ENCODE assay signal across 8 cellular contexts in genomic region chr1:224183591-224184312, GRCh38. TPM values are rescaled to one million over a fixed set of nuclear protein-coding genes. Genes with fewer than 3 reads are reported as not detected.
DNase-seq lines count a peak whose midpoint lies in the region; ATAC-seq and TF ChIP-seq lines count a peak whose summit lies in the region.

No MANE protein-coding gene starts in this region.

- H3F3A ChIP-seq in SK-N-SH (replicated peaks; ENCODE audit: insufficient read depth): peaks cover 7% of the 10 kb centered on the region

- H3K27me3 ChIP-seq in SK-N-SH (ENCODE audit: insufficient read depth) (no peaks in the 10 kb centered on the region), heart right ventricle (no peaks in the 10 kb centered on the region)

- H3K9ac ChIP-seq in SK-N-SH: peak overlapping the region; percentile 94

- CTCF ChIA-PET in SK-N-SH (lab: Yijun Ruan, JAX): interaction anchor here (0.7 to 1.0 kb wide), 3 partner anchors 10 to 67 kb away, joined by 3 read pairs; no protein-coding TSS in a partner anchor

- DNase-seq in ELF-1 (ENCODE audit: low read depth, low spot score): peak; percentile 76
- DNase-seq in SK-N-SH: peak; percentile 89
- DNase-seq in activated naive CD8-positive, alpha-beta T cell treated with anti-CD3 and anti-CD28 coated beads, Interleukin-2, amount 10 ng/mL, durations not matched to agents 7 days and 5 days: peak; percentile 79
- peak; percentile 42 to 66 for DNase-seq in heart right ventricle
- DNase-seq in posterior cingulate gyrus: peak; percentile 34 to 95 (median 52)
- no peak for DNase-seq in GOT3 (lab: John Stamatoyannopoulos, UW)

- POLR2A ChIA-PET in SK-N-SH (lab: Yijun Ruan, JAX): interaction anchor here (1.2 to 1.8 kb wide), 2 partner anchors 10 to 31 kb away, joined by 3 to 4 read pairs; no protein-coding TSS in a partner anchor
- POLR2A ChIA-PET in activated naive CD8-positive, alpha-beta T cell treated with anti-CD3 and anti-CD28 coated beads, Interleukin-2, amount 10 ng/mL, durations not matched to agents 7 days and 5 days (lab: Charles Lee): interaction anchor here (0.6 to 4.3 kb wide), 13 partner anchors 9 to 1261 kb away, joined by 3 to 58 read pairs (median 7); partner anchors contain the start of genes NVL and WDR26

- peak overlapping the region; percentile 96 for H3K4me3 Mint-ChIP-seq in activated naive CD8-positive, alpha-beta T cell treated with anti-CD3 and anti-CD28 coated beads, Interleukin-2, amount 10 ng/mL, durations not matched to agents 7 days and 5 days

- ATAC-seq in GM21723 (IDR thresholded peaks at IDR 0.05; ENCODE audit: unreplicated experiment): peak; percentile 59
- peak; percentile 41 for ATAC-seq in activated naive CD8-positive, alpha-beta T cell treated with anti-CD3 and anti-CD28 coated beads, Interleukin-2, amount 10 ng/mL, durations not matched to agents 7 days and 5 days (ENCODE audit: low read depth)
- ATAC-seq in heart right ventricle: peak; percentile 78 to 88 (median 84)

- H3K27ac Mint-ChIP-seq in activated naive CD8-positive, alpha-beta T cell treated with anti-CD3 and anti-CD28 coated beads, Interleukin-2, amount 10 ng/mL, durations not matched to agents 7 days and 5 days: peak overlapping the region; percentile 89

- peak overlapping the region; percentile 91 for H2AFZ ChIP-seq in SK-N-SH (ENCODE audit: low read depth)

- peaks cover 62% of the 10 kb centered on the region for H3K79me2 ChIP-seq in SK-N-SH (ENCODE audit: insufficient read depth)

- H3K9me3 Mint-ChIP-seq in activated naive CD8-positive, alpha-beta T cell treated with anti-CD3 and anti-CD28 coated beads, Interleukin-2, amount 10 ng/mL, durations not matched to agents 7 days and 5 days: no peaks in the 10 kb centered on the region

- H3K4me3 ChIP-seq in SK-N-SH (ENCODE audit: low read depth in 2 of 2, low read length in 1 of 2) (peak overlapping the region; percentile 63 to 73), heart right ventricle (peak overlapping the region; percentile 76 to 100 (median 92))

- H3K9me2 ChIP-seq in SK-N-SH: no peaks in the 10 kb centered on the region

- no peaks in the 10 kb centered on the region for H3K27me3 Mint-ChIP-seq in activated naive CD8-positive, alpha-beta T cell treated with anti-CD3 and anti-CD28 coated beads, Interleukin-2, amount 10 ng/mL, durations not matched to agents 7 days and 5 days

- peaks cover 5 to 16% of the 10 kb centered on the region in 2 experiments; a peak in 2 of 4 replicates for H3K4me1 ChIP-seq in SK-N-SH (ENCODE audit: control insufficient read depth in 1 of 2, insufficient read depth in 2 of 2, low read depth in 1 of 2, low read length in 1 of 2)
- peaks cover 3 to 42% (median 24%) of the 10 kb centered on the region in 9 donors for H3K4me1 ChIP-seq in heart right ventricle

- H3K36me3 ChIP-seq in SK-N-SH (replicated peaks in 1 of 2; ENCODE audit: control insufficient read depth in 1 of 2, insufficient read depth in 2 of 2, low read length in 1 of 2): peaks cover 0 to 19% of the 10 kb centered on the region in 2 experiments
- H3K36me3 ChIP-seq in heart right ventricle: peaks cover 0 to 21% (median 0%) of the 10 kb centered on the region in 9 donors

- H3K4me1 Mint-ChIP-seq in activated naive CD8-positive, alpha-beta T cell treated with anti-CD3 and anti-CD28 coated beads, Interleukin-2, amount 10 ng/mL, durations not matched to agents 7 days and 5 days: peaks cover 47% of the 10 kb centered on the region

- 1% methylated on average over 15 of the region's 53 CpGs for WGBS in SK-N-SH (ENCODE audit: low lambda C conversion rate)
- 0 to 1% methylated on average over 49 to 53 of the region's 53 CpGs for WGBS in heart right ventricle, 2 donors

- H3K27ac ChIP-seq in SK-N-SH (ENCODE audit: low read depth in 2 of 2, low read length in 1 of 2) (peak overlapping the region; percentile 84 to 85), heart right ventricle (peak overlapping the region; percentile 82 to 99 (median 96))

- TF ChIP-seq RAD21 in Ishikawa (IDR thresholded peaks at IDR 0.05; ENCODE audit: low read depth) (0 out of 2 replicates have a peak, but pooled peaks have one; percentile 7), SK-N-SH (IDR thresholded peaks at IDR 0.05; ENCODE audit: low read length) (no peak)

- H3K36me3 Mint-ChIP-seq in activated naive CD8-positive, alpha-beta T cell treated with anti-CD3 and anti-CD28 coated beads, Interleukin-2, amount 10 ng/mL, durations not matched to agents 7 days and 5 days: peaks cover 44% of the 10 kb centered on the region

- intact Hi-C loops in heart right ventricle (cut with DNase I): loop anchor here in 2 of 10 donors (10.0 kb wide), 2 partner anchors 71 to 251 kb away; partner anchors contain the start of gene WDR26 (in 1 of the 2)
- intact Hi-C loops in posterior cingulate gyrus (cut with DNase I): loop anchor here (2.0 to 10.0 kb wide), 4 partner anchors 69 to 339 kb away; partner anchors contain the start of genes FBXO28, NVL and TP53BP2

- peak overlapping the region; percentile 94 for H3K4me2 ChIP-seq in SK-N-SH

- TF ChIP-seq CTCF in SK-N-SH (IDR thresholded peaks at IDR 0.05): no peak
- TF ChIP-seq CTCF in heart right ventricle (IDR thresholded peaks at IDR 0.05): no peak

- peaks cover 27% of the 10 kb centered on the region; the same call in 1 of the 2 replicates for H4K20me1 ChIP-seq in SK-N-SH (ENCODE audit: insufficient read depth)

- TF ChIP-seq EP300 in Ishikawa (IDR thresholded peaks at IDR 0.05; ENCODE audit: borderline replicate concordance) (no peak), SK-N-SH (IDR thresholded peaks at IDR 0.05; ENCODE audit: borderline replicate concordance in 1 of 2, low read depth in 1 of 2, low read length in 1 of 2) (no peak)

- H3K9me3 ChIP-seq in SK-N-SH: no peaks in the 10 kb centered on the region
- H3K9me3 ChIP-seq in heart right ventricle: peaks cover 0 to 5% (median 0%) of the 10 kb centered on the region in 11 donors

TF ChIP-seq in Ishikawa, 13 proteins besides CTCF, POLR2A, EP300 and RAD21 (continues in another document):
- TF ChIP-seq NFIC (IDR thresholded peaks at IDR 0.05): no peak; the same call in 1 of the 2 replicates
- TF ChIP-seq FOXM1 (IDR thresholded peaks at IDR 0.05; ENCODE audit: borderline replicate concordance, low read depth): no peak
- TF ChIP-seq YY1 (IDR thresholded peaks at IDR 0.05; ENCODE audit: low read depth): no peak
- TF ChIP-seq CREB1 (IDR thresholded peaks at IDR 0.05; ENCODE audit: low read depth): no peak
- TF ChIP-seq TCF12 (IDR thresholded peaks at IDR 0.05; ENCODE audit: low read depth): no peak
- no peak; the same call in 1 of the 2 replicates for TF ChIP-seq TAF1 (IDR thresholded peaks at IDR 0.05; ENCODE audit: low read depth)
- no peak for TF ChIP-seq CEBPB (IDR thresholded peaks at IDR 0.05)

TF ChIP-seq in SK-N-SH, 30 proteins besides CTCF, POLR2A, EP300 and RAD21:
- no peak for TF ChIP-seq GABPA (IDR thresholded peaks at IDR 0.05; ENCODE audit: low read depth)
- TF ChIP-seq TAF1 (IDR thresholded peaks at IDR 0.05; ENCODE audit: borderline replicate concordance, low read depth, low read length): 0 out of 2 replicates have a peak, but pooled peaks have one; percentile 7
- TF ChIP-seq NRF1 (IDR thresholded peaks at IDR 0.05; ENCODE audit: low read depth, low read length): peak; percentile 52
- peak; percentile 58; the same call in 1 of the 2 replicates for TF ChIP-seq YY1 (IDR thresholded peaks at IDR 0.05; ENCODE audit: low read depth)
- TF ChIP-seq RCOR1 (IDR thresholded peaks at IDR 0.05; ENCODE audit: low read length): no peak
- TF ChIP-seq MAX (IDR thresholded peaks at IDR 0.05; ENCODE audit: low read depth): peak; percentile 57; the same call in 1 of the 2 replicates
- TF ChIP-seq SIN3A (IDR thresholded peaks at IDR 0.05; ENCODE audit: borderline replicate concordance, low read depth, low read length): peak; percentile 49; the same call in 1 of the 2 replicates
- peak; percentile 60 for TF ChIP-seq MXI1 (IDR thresholded peaks at IDR 0.05; ENCODE audit: low read depth, low read length)

RNA-seq across cellular contexts. Expression of gene DEGS1, which starts 0.7 kb away (rescaled TPM):
- polyA plus RNA-seq in SK-N-SH (2012; rRNA removed) (62.3 and 89.2 TPM in 2 replicates), heart right ventricle (10 to 100 TPM; 33.2 to 48.5 TPM)
- 105 and 117 TPM in 2 replicates for polyA plus RNA-seq in SK-N-SH (2012; cell fraction: cytosol; rRNA removed)
- polyA plus RNA-seq in SK-N-SH (2012; cell fraction: nucleus; rRNA removed): 16.2 and 30.6 TPM in 2 replicates
- 10 to 100 TPM; 63.8 to 65.8 TPM for total RNA-seq in activated naive CD8-positive, alpha-beta T cell treated with anti-CD3 and anti-CD28 coated beads, Interleukin-2, amount 10 ng/mL, durations not matched to agents 7 days and 5 days
- total RNA-seq in heart right ventricle: 10 to 100 TPM; 33.1 to 79.4 (median 35.7) TPM
